In genomic region chr10:58515296-58515956, GRCh38 we compare ENCODE assay signal across 12 cellular contexts. TPM values are rescaled to one million over a fixed set of nuclear protein-coding genes. Genes with fewer than 3 reads are reported as not detected.
DNase-seq lines count a peak whose midpoint lies in the region; ATAC-seq and TF ChIP-seq lines count a peak whose summit lies in the region.
"Had no signal": no experiment of that assay in that cellular context is flagged by ENCODE, and none has a peak within 500 bp of the region (broad histone marks: within the 10 kb centered on the region; RNA-seq: fewer than 3 reads in every experiment).

No MANE protein-coding gene starts in this region.

- peak; percentile 20 for DNase-seq in ELR (ENCODE audit: low read depth)
- no peak for DNase-seq in astrocyte of the cerebellum (ENCODE audit: low read depth)
- DNase-seq in hepatocyte (ENCODE audit: low spot score) = no peak
- DNase-seq in AG08396 (ENCODE audit: low spot score) = no peak
- no peak for DNase-seq in activated T-cell treated with anti-CD3 and anti-CD28 coated beads, Interleukin-2, amount 50 U/mL, for 1 hour
- DNase-seq: cortex of kidney; NCI-H2227 treated with DMSO at 0.1 percent for 48 hours; stimulated activated CD4-positive, alpha-beta T cell treated with anti-CD3 and anti-CD28 coated beads, Interleukin-4, amount 100 ng/mL, for 1 hour had no signal

- H3K4me3 ChIP-seq in astrocyte of the cerebellum (ENCODE audit: low read depth, low read length) = peak overlapping the region; percentile 75
- H3K4me3 ChIP-seq in hepatocyte = peak overlapping the region; percentile 83
- peak overlapping the region; percentile 16 to 35 for H3K4me3 ChIP-seq in stomach smooth muscle (ENCODE audit: low read length in 2 of 2)

- H3K9me2 ChIP-seq in hepatocyte (replicated peaks; ENCODE audit: insufficient read depth) = no peaks in the 10 kb centered on the region

- no peak for ATAC-seq in GM21786 (IDR thresholded peaks at IDR 0.05; ENCODE audit: unreplicated experiment)
- ATAC-seq: activated naive CD4-positive, alpha-beta T cell treated with anti-CD3 and anti-CD28 coated beads, Interleukin-2, amount 50 U/mL, for 72 hours; stimulated activated memory B cell treated with anti-CD40 and anti-IgM and Interleukin-4, amounts not matched to agents 10 μg/mL and 1 μg/mL and 100 μg/mL, for 72 hours had no signal

- H3K27ac ChIP-seq in hepatocyte = no peak overlapping the region
- H3K27ac ChIP-seq in stomach smooth muscle (ENCODE audit: low read length) = no peak overlapping the region

- H3K79me2 ChIP-seq in hepatocyte = peaks cover 62% of the 10 kb centered on the region

- no peaks in the 10 kb centered on the region for H3K36me3 ChIP-seq in hepatocyte (replicated peaks; ENCODE audit: insufficient read depth, low read depth)
- H3K36me3 ChIP-seq in stomach smooth muscle (ENCODE audit: control insufficient read depth in 2 of 2, insufficient read depth in 2 of 2, low read length in 2 of 2) = no peaks in the 10 kb centered on the region

- no peak overlapping the region for H2AFZ ChIP-seq in hepatocyte

- peaks cover 2% of the 10 kb centered on the region for H4K20me1 ChIP-seq in hepatocyte (ENCODE audit: insufficient read depth, poor library complexity, severe bottlenecking)

- H3K9me3 ChIP-seq in hepatocyte (ENCODE audit: low read depth) (no peaks in the 10 kb centered on the region), stomach smooth muscle (ENCODE audit: control insufficient read depth in 2 of 2, low read length in 2 of 2) (no peaks in the 10 kb centered on the region)

- 92% methylated on average over 4 of the region's 4 CpGs for WGBS in hepatocyte (ENCODE audit: low lambda C conversion rate, missing lambda C conversion rate)

- H3K4me1 ChIP-seq in hepatocyte (ENCODE audit: insufficient read depth) = peaks cover 9% of the 10 kb centered on the region
- peaks cover 4% of the 10 kb centered on the region for H3K4me1 ChIP-seq in stomach smooth muscle (ENCODE audit: control insufficient read depth, insufficient read depth, low read length)

- H3K4me2 ChIP-seq in hepatocyte = peak overlapping the region; percentile 91

- in situ Hi-C loops in astrocyte of the cerebellum (cut with HindIII; ENCODE audit: low sequenced_read_pairs) = no loop called here

- TF ChIP-seq CTCF in astrocyte of the cerebellum (IDR thresholded peaks at IDR 0.05; ENCODE audit: low read depth, low read length, missing control alignments) (no peak), hepatocyte (IDR thresholded peaks at IDR 0.05; ENCODE audit: poor library complexity) (no peak)

- no peak overlapping the region for H3K9ac ChIP-seq in stomach smooth muscle (ENCODE audit: low read length in 2 of 2)

- H3K27me3 ChIP-seq in hepatocyte = no peaks in the 10 kb centered on the region
- H3K27me3 ChIP-seq in stomach smooth muscle (ENCODE audit: control insufficient read depth in 1 of 2, insufficient read depth in 2 of 2, low read length in 2 of 2) = peaks cover 2 to 7% of the 10 kb centered on the region in 2 donors

RNA-seq across cellular contexts. Expression of gene BICC1, which starts 2.8 kb away (rescaled TPM):
- 16.4 and 20.4 TPM in 2 replicates for total RNA-seq in hepatocyte
- 5.8 and 7.2 TPM in 2 replicates for polyA plus RNA-seq in hepatocyte

Comparison
In these comparisons a context has a peak if more than half of its experiments do, and no peak if none do; other contexts are left out.
1. H3K4me3 ChIP-seq: peak in every context shown above with its lines; median percentile 83 in hepatocyte; 75 in astrocyte of the cerebellum; 26 in stomach smooth muscle.